Comparison of ENCODE assay signal across 1 cellular context in the genomic region with DNA sequence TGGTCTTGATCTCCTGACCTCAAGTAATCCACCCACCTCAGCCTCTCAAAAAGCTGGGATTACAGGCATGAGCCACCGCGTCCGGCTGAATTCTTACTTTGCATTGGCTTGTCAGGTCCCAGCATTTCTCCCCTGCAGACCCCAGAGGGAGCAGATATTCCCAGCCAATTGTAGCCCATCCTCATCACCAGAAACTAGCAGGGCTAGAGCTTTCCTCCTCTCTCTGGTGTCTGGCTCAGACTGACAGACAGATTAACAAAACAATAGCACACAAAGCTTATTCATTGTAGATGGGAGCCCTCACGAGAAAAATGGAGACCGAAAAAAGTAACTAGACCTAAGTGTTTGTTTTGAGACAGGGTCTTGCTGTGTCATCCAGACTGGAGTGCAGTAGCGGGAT.
TF ChIP-seq lines count a peak whose summit lies in the region.

No MANE protein-coding gene starts in this region.

TF ChIP-seq in GM23338, 12 proteins besides CTCF, POLR2A, EP300 and RAD21:
- TF ChIP-seq, protein P1, sequence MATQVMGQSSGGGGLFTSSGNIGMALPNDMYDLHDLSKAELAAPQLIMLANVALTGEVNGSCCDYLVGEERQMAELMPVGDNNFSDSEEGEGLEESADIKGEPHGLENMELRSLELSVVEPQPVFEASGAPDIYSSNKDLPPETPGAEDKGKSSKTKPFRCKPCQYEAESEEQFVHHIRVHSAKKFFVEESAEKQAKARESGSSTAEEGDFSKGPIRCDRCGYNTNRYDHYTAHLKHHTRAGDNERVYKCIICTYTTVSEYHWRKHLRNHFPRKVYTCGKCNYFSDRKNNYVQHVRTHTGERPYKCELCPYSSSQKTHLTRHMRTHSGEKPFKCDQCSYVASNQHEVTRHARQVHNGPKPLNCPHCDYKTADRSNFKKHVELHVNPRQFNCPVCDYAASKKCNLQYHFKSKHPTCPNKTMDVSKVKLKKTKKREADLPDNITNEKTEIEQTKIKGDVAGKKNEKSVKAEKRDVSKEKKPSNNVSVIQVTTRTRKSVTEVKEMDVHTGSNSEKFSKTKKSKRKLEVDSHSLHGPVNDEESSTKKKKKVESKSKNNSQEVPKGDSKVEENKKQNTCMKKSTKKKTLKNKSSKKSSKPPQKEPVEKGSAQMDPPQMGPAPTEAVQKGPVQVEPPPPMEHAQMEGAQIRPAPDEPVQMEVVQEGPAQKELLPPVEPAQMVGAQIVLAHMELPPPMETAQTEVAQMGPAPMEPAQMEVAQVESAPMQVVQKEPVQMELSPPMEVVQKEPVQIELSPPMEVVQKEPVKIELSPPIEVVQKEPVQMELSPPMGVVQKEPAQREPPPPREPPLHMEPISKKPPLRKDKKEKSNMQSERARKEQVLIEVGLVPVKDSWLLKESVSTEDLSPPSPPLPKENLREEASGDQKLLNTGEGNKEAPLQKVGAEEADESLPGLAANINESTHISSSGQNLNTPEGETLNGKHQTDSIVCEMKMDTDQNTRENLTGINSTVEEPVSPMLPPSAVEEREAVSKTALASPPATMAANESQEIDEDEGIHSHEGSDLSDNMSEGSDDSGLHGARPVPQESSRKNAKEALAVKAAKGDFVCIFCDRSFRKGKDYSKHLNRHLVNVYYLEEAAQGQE (IDR thresholded peaks at IDR 0.05; ENCODE audit: unreplicated experiment): no peak
- TF ChIP-seq NANOG (IDR thresholded peaks at IDR 0.05; ENCODE audit: borderline replicate concordance) (no peak), CREB1 (CRISPR knock-in tag; IDR thresholded peaks at IDR 0.05; ENCODE audit: low read depth) (no peak), POLR2AphosphoS5 (IDR thresholded peaks at IDR 0.05; ENCODE audit: low read depth) (no peak), EZH2 (IDR thresholded peaks at IDR 0.05; ENCODE audit: low read depth, unreplicated experiment) (no peak), ZNF331 (CRISPR knock-in tag; IDR thresholded peaks at IDR 0.05; ENCODE audit: low read depth) (no peak), ZNF114 (CRISPR knock-in tag; IDR thresholded peaks at IDR 0.05) (no peak), EZH2phosphoT487 (IDR thresholded peaks at IDR 0.05; ENCODE audit: unreplicated experiment) (no peak), JUNB (IDR thresholded peaks at IDR 0.05; ENCODE audit: unreplicated experiment) (no peak), STAT1 (IDR thresholded peaks at IDR 0.05; ENCODE audit: unreplicated experiment) (no peak)
- TF ChIP-seq, protein P2, sequence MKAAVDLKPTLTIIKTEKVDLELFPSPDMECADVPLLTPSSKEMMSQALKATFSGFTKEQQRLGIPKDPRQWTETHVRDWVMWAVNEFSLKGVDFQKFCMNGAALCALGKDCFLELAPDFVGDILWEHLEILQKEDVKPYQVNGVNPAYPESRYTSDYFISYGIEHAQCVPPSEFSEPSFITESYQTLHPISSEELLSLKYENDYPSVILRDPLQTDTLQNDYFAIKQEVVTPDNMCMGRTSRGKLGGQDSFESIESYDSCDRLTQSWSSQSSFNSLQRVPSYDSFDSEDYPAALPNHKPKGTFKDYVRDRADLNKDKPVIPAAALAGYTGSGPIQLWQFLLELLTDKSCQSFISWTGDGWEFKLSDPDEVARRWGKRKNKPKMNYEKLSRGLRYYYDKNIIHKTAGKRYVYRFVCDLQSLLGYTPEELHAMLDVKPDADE (IDR thresholded peaks at IDR 0.05): no peak
- TF ChIP-seq, protein P3, sequence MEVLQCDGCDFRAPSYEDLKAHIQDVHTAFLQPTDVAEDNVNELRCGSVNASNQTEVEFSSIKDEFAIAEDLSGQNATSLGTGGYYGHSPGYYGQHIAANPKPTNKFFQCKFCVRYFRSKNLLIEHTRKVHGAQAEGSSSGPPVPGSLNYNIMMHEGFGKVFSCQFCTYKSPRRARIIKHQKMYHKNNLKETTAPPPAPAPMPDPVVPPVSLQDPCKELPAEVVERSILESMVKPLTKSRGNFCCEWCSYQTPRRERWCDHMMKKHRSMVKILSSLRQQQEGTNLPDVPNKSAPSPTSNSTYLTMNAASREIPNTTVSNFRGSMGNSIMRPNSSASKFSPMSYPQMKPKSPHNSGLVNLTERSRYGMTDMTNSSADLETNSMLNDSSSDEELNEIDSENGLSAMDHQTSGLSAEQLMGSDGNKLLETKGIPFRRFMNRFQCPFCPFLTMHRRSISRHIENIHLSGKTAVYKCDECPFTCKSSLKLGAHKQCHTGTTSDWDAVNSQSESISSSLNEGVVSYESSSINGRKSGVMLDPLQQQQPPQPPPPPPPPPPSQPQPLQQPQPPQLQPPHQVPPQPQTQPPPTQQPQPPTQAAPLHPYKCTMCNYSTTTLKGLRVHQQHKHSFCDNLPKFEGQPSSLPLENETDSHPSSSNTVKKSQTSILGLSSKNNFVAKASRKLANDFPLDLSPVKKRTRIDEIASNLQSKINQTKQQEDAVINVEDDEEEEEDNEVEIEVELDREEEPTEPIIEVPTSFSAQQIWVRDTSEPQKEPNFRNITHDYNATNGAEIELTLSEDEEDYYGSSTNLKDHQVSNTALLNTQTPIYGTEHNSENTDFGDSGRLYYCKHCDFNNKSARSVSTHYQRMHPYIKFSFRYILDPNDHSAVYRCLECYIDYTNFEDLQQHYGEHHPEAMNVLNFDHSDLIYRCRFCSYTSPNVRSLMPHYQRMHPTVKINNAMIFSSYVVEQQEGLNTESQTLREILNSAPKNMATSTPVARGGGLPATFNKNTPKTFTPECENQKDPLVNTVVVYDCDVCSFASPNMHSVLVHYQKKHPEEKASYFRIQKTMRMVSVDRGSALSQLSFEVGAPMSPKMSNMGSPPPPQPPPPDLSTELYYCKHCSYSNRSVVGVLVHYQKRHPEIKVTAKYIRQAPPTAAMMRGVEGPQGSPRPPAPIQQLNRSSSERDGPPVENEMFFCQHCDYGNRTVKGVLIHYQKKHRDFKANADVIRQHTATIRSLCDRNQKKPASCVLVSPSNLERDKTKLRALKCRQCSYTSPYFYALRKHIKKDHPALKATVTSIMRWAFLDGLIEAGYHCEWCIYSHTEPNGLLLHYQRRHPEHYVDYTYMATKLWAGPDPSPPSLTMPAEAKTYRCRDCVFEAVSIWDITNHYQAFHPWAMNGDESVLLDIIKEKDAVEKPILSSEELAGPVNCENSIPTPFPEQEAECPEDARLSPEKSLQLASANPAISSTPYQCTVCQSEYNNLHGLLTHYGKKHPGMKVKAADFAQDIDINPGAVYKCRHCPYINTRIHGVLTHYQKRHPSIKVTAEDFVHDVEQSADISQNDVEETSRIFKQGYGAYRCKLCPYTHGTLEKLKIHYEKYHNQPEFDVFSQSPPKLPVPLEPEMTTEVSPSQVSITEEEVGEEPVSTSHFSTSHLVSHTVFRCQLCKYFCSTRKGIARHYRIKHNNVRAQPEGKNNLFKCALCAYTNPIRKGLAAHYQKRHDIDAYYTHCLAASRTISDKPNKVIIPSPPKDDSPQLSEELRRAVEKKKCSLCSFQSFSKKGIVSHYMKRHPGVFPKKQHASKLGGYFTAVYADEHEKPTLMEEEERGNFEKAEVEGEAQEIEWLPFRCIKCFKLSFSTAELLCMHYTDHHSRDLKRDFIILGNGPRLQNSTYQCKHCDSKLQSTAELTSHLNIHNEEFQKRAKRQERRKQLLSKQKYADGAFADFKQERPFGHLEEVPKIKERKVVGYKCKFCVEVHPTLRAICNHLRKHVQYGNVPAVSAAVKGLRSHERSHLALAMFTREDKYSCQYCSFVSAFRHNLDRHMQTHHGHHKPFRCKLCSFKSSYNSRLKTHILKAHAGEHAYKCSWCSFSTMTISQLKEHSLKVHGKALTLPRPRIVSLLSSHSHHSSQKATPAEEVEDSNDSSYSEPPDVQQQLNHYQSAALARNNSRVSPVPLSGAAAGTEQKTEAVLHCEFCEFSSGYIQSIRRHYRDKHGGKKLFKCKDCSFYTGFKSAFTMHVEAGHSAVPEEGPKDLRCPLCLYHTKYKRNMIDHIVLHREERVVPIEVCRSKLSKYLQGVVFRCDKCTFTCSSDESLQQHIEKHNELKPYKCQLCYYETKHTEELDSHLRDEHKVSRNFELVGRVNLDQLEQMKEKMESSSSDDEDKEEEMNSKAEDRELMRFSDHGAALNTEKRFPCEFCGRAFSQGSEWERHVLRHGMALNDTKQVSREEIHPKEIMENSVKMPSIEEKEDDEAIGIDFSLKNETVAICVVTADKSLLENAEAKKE (CRISPR knock-in tag; IDR thresholded peaks at IDR 0.05): no peak
